ENCODE assay signal across 18 cellular contexts in the genomic region with DNA sequence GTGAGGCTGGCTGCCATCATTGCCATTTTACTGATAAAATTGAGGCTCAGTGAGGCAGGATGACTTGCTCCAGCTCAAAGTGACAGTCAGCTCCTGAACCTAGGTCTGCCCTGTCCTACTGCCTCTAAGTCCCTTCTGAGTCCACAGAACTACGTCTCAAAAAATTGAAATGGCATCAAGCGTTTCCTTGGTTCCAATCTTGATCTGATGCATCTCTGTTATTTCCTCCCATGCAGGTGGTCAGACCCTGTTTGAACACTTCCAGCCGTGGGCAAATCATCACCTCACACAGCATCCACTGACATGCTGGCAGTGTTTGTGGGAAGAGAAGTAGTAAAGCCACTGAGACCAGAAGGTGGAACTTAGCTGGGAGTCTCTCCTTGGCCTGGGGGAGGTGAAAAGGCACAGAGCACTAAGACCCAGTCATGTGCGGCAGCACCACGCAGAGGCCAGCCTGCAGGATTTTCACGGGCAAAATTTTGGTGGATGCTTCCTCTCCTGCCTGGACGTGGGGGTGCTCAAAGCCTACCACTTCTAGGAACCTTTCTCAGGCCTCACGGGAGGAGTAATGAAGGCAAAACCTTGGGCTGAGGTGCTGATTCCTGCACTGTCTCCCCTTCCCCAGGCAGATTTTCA. TPM values are rescaled to one million over a fixed set of nuclear protein-coding genes. Genes with fewer than 3 reads are reported as not detected.
DNase-seq lines count a peak whose midpoint lies in the region; ATAC-seq, FAIRE-seq and TF ChIP-seq lines count a peak whose summit lies in the region.
"Had no signal": no experiment of that assay in that cellular context is flagged by ENCODE, and none has a peak within 500 bp of the region (broad histone marks: within the 10 kb centered on the region; RNA-seq: fewer than 3 reads in every experiment).

No MANE protein-coding gene starts in this region.

- H3K9me2 ChIP-seq in SU-DHL-6 (replicated peaks; ENCODE audit: insufficient read depth, low read length) (no peaks in the 10 kb centered on the region), GM23248 (ENCODE audit: insufficient read depth) (no peaks in the 10 kb centered on the region)

- no peaks in the 10 kb centered on the region for H3K9me3 ChIP-seq in SU-DHL-6 (ENCODE audit: insufficient read depth, low read length)
- H3K9me3 ChIP-seq in keratinocyte (ENCODE audit: control insufficient read depth, low read depth, low read length): no peaks in the 10 kb centered on the region
- H3K9me3 ChIP-seq in uterus: no peaks in the 10 kb centered on the region
- H3K9me3 ChIP-seq in GM23248 (ENCODE audit: low read depth): no peaks in the 10 kb centered on the region
- H3K9me3 ChIP-seq: A549, BLaER1, gastroesophageal sphincter, SJSA1, stomach had no signal

- 58 to 59% methylated on average over 8 of the region's 8 CpGs for WGBS in GM23248 (ENCODE audit: low coverage in 1 of 2, low lambda C conversion rate in 2 of 2, missing lambda C conversion rate in 2 of 2), 2 experiments

- no peaks in the 10 kb centered on the region for H3K27me3 ChIP-seq in SU-DHL-6 (ENCODE audit: low read length)
- H3K27me3 ChIP-seq in keratinocyte (ENCODE audit: control insufficient read depth, extremely low read depth, insufficient read depth, low read length): no peaks in the 10 kb centered on the region
- no peaks in the 10 kb centered on the region for H3K27me3 ChIP-seq in uterus
- no peaks in the 10 kb centered on the region for H3K27me3 ChIP-seq in GM23248 (replicated peaks; ENCODE audit: insufficient read depth)
- H3K27me3 ChIP-seq: BLaER1, gastroesophageal sphincter, SJSA1, stomach had no signal

- no peaks in the 10 kb centered on the region for H3K36me3 Mint-ChIP-seq in activated naive CD4-positive, alpha-beta T cell treated with anti-CD3 and anti-CD28 coated beads, Interleukin-2, amount 50 U/mL, for 72 hours
- H3K36me3 Mint-ChIP-seq: natural killer cell had no signal

- H3K9me1 ChIP-seq in keratinocyte (ENCODE audit: control insufficient read depth, extremely low read depth, insufficient read depth, low read length): peaks cover 3% of the 10 kb centered on the region

- H3K36me3 ChIP-seq in SU-DHL-6 (ENCODE audit: low read length) (no peaks in the 10 kb centered on the region), keratinocyte (ENCODE audit: control insufficient read depth in 2 of 2, extremely low read depth in 1 of 2, insufficient read depth in 2 of 2, low read length in 2 of 2) (peaks cover 4 to 5% of the 10 kb centered on the region in 2 experiments), uterus (no peaks in the 10 kb centered on the region), GM23248 (ENCODE audit: low read depth) (peaks cover 7% of the 10 kb centered on the region; the same call in 1 of the 2 replicates)

- H2AFZ ChIP-seq in SU-DHL-6 (ENCODE audit: low read depth, low read length, severe bottlenecking) (no peak overlapping the region), keratinocyte (ENCODE audit: control insufficient read depth, low read length) (no peak overlapping the region), GM23248 (no peak overlapping the region)

- no peak for TF ChIP-seq POLR2A in uterus (IDR thresholded peaks at IDR 0.05)

- H3K9me3 Mint-ChIP-seq in activated naive CD4-positive, alpha-beta T cell treated with anti-CD3 and anti-CD28 coated beads, Interleukin-2, amount 50 U/mL, for 72 hours: no peaks in the 10 kb centered on the region
- H3K9me3 Mint-ChIP-seq: activated B cell treated with CpG ODN at 0.5 μM for 24 hours; activated naive CD8-positive, alpha-beta T cell treated with anti-CD3 and anti-CD28 coated beads, Interleukin-2, amount 50 U/mL, for 24 hours; natural killer cell; T-helper 2 cell treated with Interferon-gamma antibody and Interleukin-4, amounts not matched to agents 5 μg/mL and 100 μg/mL, for 36 hours had no signal

- TF ChIP-seq CTCF in SU-DHL-6 (IDR thresholded peaks at IDR 0.05; ENCODE audit: insufficient read depth, low read length, poor library complexity, severe bottlenecking) (peak; percentile 8), keratinocyte (optimal IDR thresholded peaks at IDR 0.05 in 1 of 3, IDR thresholded peaks at IDR 0.05 in 1 of 3, conservative IDR thresholded peaks at IDR 0.05 in 1 of 3; ENCODE audit: extremely low read depth in 1 of 3, insufficient read depth in 2 of 3, low read length in 3 of 3) (no peak), uterus (IDR thresholded peaks at IDR 0.05) (no peak)

- in situ Hi-C loops in GM23248 (cut with MboI): loop anchor here (10.0 kb wide), 1 partner anchor 160 kb away; no protein-coding TSS in a partner anchor

- no peak for DNase-seq in activated naive CD4-positive, alpha-beta T cell treated with anti-CD3 and anti-CD28 coated beads, Interleukin-2, amount 50 U/mL, for 72 hours (ENCODE audit: low spot score in 2 of 2)
- DNase-seq in activated naive CD4-positive, alpha-beta T cell treated with Interleukin-2 at 50 U/mL for 16 hours: no peak
- DNase-seq in keratinocyte (ENCODE audit: low read depth, low spot score) (no peak), uterus (no peak), SHP77 treated with DMSO at 0.1 percent for 48 hours (lab: John Stamatoyannopoulos, UW) (no peak), GM23248 (no peak)

- dilution Hi-C loops in keratinocyte (cut with MboI; ENCODE audit: extremely low pct_ligation_motif_present, low sequenced_read_pairs): no loop called here

- no peaks in the 10 kb centered on the region for H4K20me1 ChIP-seq in SU-DHL-6 (ENCODE audit: low read depth, low read length)
- no peaks in the 10 kb centered on the region for H4K20me1 ChIP-seq in keratinocyte (ENCODE audit: control insufficient read depth, extremely low read depth, insufficient read depth, low read length)
- no peaks in the 10 kb centered on the region for H4K20me1 ChIP-seq in GM23248 (ENCODE audit: insufficient read depth)

- H3K4me1 ChIP-seq in keratinocyte (ENCODE audit: control insufficient read depth, extremely low read depth, insufficient read depth, low read length): peaks cover 19% of the 10 kb centered on the region
- H3K4me1 ChIP-seq in uterus: peaks cover 21 to 25% of the 10 kb centered on the region in 2 donors
- H3K4me1 ChIP-seq in GM23248 (ENCODE audit: insufficient read depth): peaks cover 21% of the 10 kb centered on the region

- peak; percentile 17 for FAIRE-seq in keratinocyte (lab: Jason Lieb, UNC)
- FAIRE-seq: A549 had no signal

- peaks cover 8% of the 10 kb centered on the region; the same call in 1 of the 2 replicates for H3F3A ChIP-seq in SU-DHL-6 (ENCODE audit: insufficient read depth)
- peaks cover 16% of the 10 kb centered on the region; the same call in 1 of the 2 replicates for H3F3A ChIP-seq in GM23248 (ENCODE audit: insufficient read depth)

- intact Hi-C loops in uterus (cut with DNase I; ENCODE audit: low total_unique reads): loop anchor here (10.0 kb wide), 2 partner anchors 110 to 170 kb away; partner anchors contain the start of genes FAM131C and FBXO42

- H3K9ac ChIP-seq in SU-DHL-6 (ENCODE audit: low read length) (no peak overlapping the region), keratinocyte (ENCODE audit: control insufficient read depth, extremely low read depth, insufficient read depth, low read length) (no peak overlapping the region), GM23248 (no peak overlapping the region)
- H3K9ac ChIP-seq: BLaER1 had no signal

- H3K27ac ChIP-seq in SU-DHL-6 (ENCODE audit: low read depth, low read length): no peak overlapping the region
- H3K27ac ChIP-seq in keratinocyte (ENCODE audit: control insufficient read depth, insufficient read depth, low read length): no peak overlapping the region
- H3K27ac ChIP-seq in uterus: peak overlapping the region; percentile 90 to 95
- H3K27ac ChIP-seq in GM23248: no peak overlapping the region
- H3K27ac ChIP-seq: BLaER1, SJSA1 had no signal

- ATAC-seq in activated naive CD4-positive, alpha-beta T cell treated with anti-CD3 and anti-CD28 coated beads, Interleukin-2, amount 50 U/mL, for 72 hours: no peak
- no peak for ATAC-seq in HG02623 (IDR thresholded peaks at IDR 0.05; ENCODE audit: unreplicated experiment)

- H3K4me3 ChIP-seq in SU-DHL-6 (ENCODE audit: insufficient read depth, low read length, poor library complexity, severe bottlenecking) (no peak overlapping the region), keratinocyte (ENCODE audit: control insufficient read depth in 2 of 3, extremely low read depth in 1 of 3, insufficient read depth in 2 of 3, low read depth in 1 of 3, low read length in 3 of 3) (no peak overlapping the region), uterus (no peak overlapping the region), GM23248 (no peak overlapping the region)
- H3K4me3 ChIP-seq: A549, BLaER1, gastroesophageal sphincter, SJSA1, skin epidermis, stomach had no signal

- peak overlapping the region; percentile 3 to 69 for H3K27ac Mint-ChIP-seq in activated naive CD4-positive, alpha-beta T cell treated with anti-CD3 and anti-CD28 coated beads, Interleukin-2, amount 50 U/mL, for 72 hours
- H3K27ac Mint-ChIP-seq: activated B cell treated with CpG ODN at 0.5 μM for 24 hours; activated naive CD8-positive, alpha-beta T cell treated with anti-CD3 and anti-CD28 coated beads, Interleukin-2, amount 50 U/mL, for 24 hours; natural killer cell; T-helper 2 cell treated with Interferon-gamma antibody and Interleukin-4, amounts not matched to agents 5 μg/mL and 100 μg/mL, for 36 hours had no signal

- H3K79me2 ChIP-seq in SU-DHL-6 (ENCODE audit: insufficient read depth, low read length) (no peaks in the 10 kb centered on the region), keratinocyte (ENCODE audit: control insufficient read depth, insufficient read depth, low read length) (no peaks in the 10 kb centered on the region), GM23248 (ENCODE audit: insufficient read depth) (peaks cover 12% of the 10 kb centered on the region; the same call in 1 of the 2 replicates)

- H3K4me2 ChIP-seq in SU-DHL-6 (ENCODE audit: low read depth, low read length, poor library complexity, severe bottlenecking) (no peak overlapping the region), keratinocyte (ENCODE audit: control insufficient read depth, extremely low read depth, insufficient read depth, low read depth, low read length) (no peak overlapping the region), GM23248 (ENCODE audit: unreplicated experiment) (no peak overlapping the region)
- H3K4me2 ChIP-seq: A549 had no signal

RNA-seq across cellular contexts. Expression of gene CPLANE2, which starts 7.8 kb away (rescaled TPM):
- 1 to 10 TPM; 3.0 to 4.2 TPM for total RNA-seq in activated naive CD4-positive, alpha-beta T cell treated with anti-CD3 and anti-CD28 coated beads, Interleukin-2, amount 50 U/mL, for 72 hours
- polyA plus RNA-seq in keratinocyte (1.7 to 3.6 TPM (median 2.5 TPM) in 3 replicates), GM23248 (2016; fragmentation: Nextera tagmentation; extraction: Ambion mirVana) (2.6 and 3.5 TPM in 2 replicates)
- 0.85 TPM for polyA plus RNA-seq in keratinocyte (2011; ENCODE audit: low read depth)
- 0.83 and 3.8 TPM in 2 replicates for polyA plus RNA-seq in keratinocyte (2011; cell fraction: cytosol; rRNA removed)
- polyA plus RNA-seq in keratinocyte (2011; cell fraction: nucleus; rRNA removed): 2.1 and 3.4 TPM in 2 replicates
- polyA plus RNA-seq in keratinocyte (2012; ENCODE audit: low replicate concordance): 1.6 and 4.7 TPM in 2 replicates
- polyA minus RNA-seq in keratinocyte: 3.3 to 12.7 TPM (median 7.3 TPM) in 3 replicates
- polyA minus RNA-seq in keratinocyte (2011; cell fraction: cytosol; rRNA and poly(A)+ RNA removed): 9.6 TPM
- polyA minus RNA-seq in keratinocyte (2011; cell fraction: nucleus; rRNA and poly(A)+ RNA removed): 2.2 and 5.0 TPM in 2 replicates
- total RNA-seq in uterus: 1 to 10 TPM; 5.1 to 7.4 (median 5.5) TPM
- 9.7 and 16.5 TPM in 2 replicates for total RNA-seq in GM23248 (2014; rRNA removed; shearing (Covaris generic))

RNA-seq across cellular contexts. Expression of gene ARHGEF19, which starts 32.3 kb away (rescaled TPM):
- 10 to 100 TPM in 1 of 2 donors, 1 to 10 TPM in 1; 8.4 to 10.1 TPM for total RNA-seq in activated naive CD4-positive, alpha-beta T cell treated with anti-CD3 and anti-CD28 coated beads, Interleukin-2, amount 50 U/mL, for 72 hours
- 5.0 to 7.1 TPM (median 5.1 TPM) in 3 replicates for polyA plus RNA-seq in keratinocyte
- 2.4 TPM for polyA plus RNA-seq in keratinocyte (2011; ENCODE audit: low read depth)
- polyA plus RNA-seq in keratinocyte (2011; cell fraction: cytosol; rRNA removed): 2.6 and 4.1 TPM in 2 replicates
- polyA plus RNA-seq in keratinocyte (2011; cell fraction: nucleus; rRNA removed): 10.6 and 14.4 TPM in 2 replicates
- 2.1 and 5.8 TPM in 2 replicates for polyA plus RNA-seq in keratinocyte (2012; ENCODE audit: low replicate concordance)
- polyA minus RNA-seq in keratinocyte: 4.3 to 8.0 TPM (median 4.6 TPM) in 3 replicates
- polyA minus RNA-seq in keratinocyte (2011; cell fraction: cytosol; rRNA and poly(A)+ RNA removed): 4.4 TPM
- polyA minus RNA-seq in keratinocyte (2011; cell fraction: nucleus; rRNA and poly(A)+ RNA removed): 3.0 and 4.4 TPM in 2 replicates
- total RNA-seq in uterus: 10 to 100 TPM in 2 of 4 donors, 1 to 10 TPM in 2; 3.6 to 26.8 (median 12.2) TPM
- total RNA-seq in GM23248 (2014; rRNA removed; shearing (Covaris generic)): 8.6 and 12.1 TPM in 2 replicates
- 13.3 and 14.2 TPM in 2 replicates for polyA plus RNA-seq in GM23248 (2016; fragmentation: Nextera tagmentation; extraction: Ambion mirVana)

Comparison
In these comparisons a context has a peak if more than half of its experiments do, and no peak if none do; other contexts are left out.
1. H3K27ac ChIP-seq: peak in uterus (2 of 2); none in SU-DHL-6 (single experiment), keratinocyte (single experiment) and GM23248 (single experiment).